Comparison of ENCODE assay signal across 20 cellular contexts in the genomic region with DNA sequence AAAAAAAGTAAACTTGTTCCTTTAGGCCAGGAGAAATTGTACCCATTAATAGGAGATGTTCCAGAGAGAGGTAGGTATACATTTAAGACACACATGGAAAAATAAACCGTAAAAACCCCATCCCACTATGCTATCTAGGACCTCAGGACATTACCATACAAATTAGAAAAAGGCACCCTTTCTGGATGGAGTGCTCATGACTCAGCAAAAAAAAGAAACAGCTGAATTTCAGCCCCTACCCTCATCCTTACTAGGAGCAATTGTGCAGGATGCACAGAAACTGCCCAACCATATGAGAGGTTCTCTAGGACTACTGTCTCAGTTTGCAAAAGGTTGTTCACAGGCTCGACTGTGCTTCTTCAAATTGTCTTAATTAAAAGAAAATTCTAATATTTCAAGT.
DNase-seq lines count a peak whose midpoint lies in the region; ATAC-seq, FAIRE-seq and TF ChIP-seq lines count a peak whose summit lies in the region.
"Had no signal": no experiment of that assay in that cellular context is flagged by ENCODE, and none has a peak within 500 bp of the region (broad histone marks: within the 10 kb centered on the region; RNA-seq: fewer than 3 reads in every experiment).

No MANE protein-coding gene starts in this region.

- H3K27me3 ChIP-seq in GM23338 (ENCODE audit: insufficient read depth) (no peaks in the 10 kb centered on the region), H1 (replicated peaks in 1 of 4; ENCODE audit: control insufficient read depth in 3 of 4, extremely low read depth in 1 of 4, insufficient read depth in 3 of 4, low read length in 3 of 4) (no peaks in the 10 kb centered on the region)
- H3K27me3 ChIP-seq: BE2C had no signal

- H3K36me3 ChIP-seq in GM23338 (ENCODE audit: insufficient read depth): no peaks in the 10 kb centered on the region
- no peaks in the 10 kb centered on the region for H3K36me3 ChIP-seq in H1 (ENCODE audit: control insufficient read depth in 2 of 4, insufficient read depth in 4 of 4, low read length in 3 of 4)
- H3K36me3 ChIP-seq: BE2C had no signal

- no peak overlapping the region for H3K18ac ChIP-seq in H1 (ENCODE audit: extremely low read depth, low read length)

- no peak overlapping the region for H2BK15ac ChIP-seq in H1 (ENCODE audit: low read length)

- DNase-seq in GM23338 (ENCODE audit: low spot score): no peak
- peak; percentile 4 for DNase-seq in OCI-M1 (lab: John Stamatoyannopoulos, UW)
- DNase-seq in H1 (ENCODE audit: low read depth in 1 of 2, low spot score in 2 of 2): no peak
- DNase-seq in natural killer cell: no peak
- DNase-seq in activated CD4-positive, alpha-beta T cell treated with anti-CD3 and anti-CD28 coated beads, Interleukin-2, amount 50 U/mL, for 1 hour: no peak
- DNase-seq in NCI-H2107 treated with DMSO at 0.1 percent for 48 hours (lab: John Stamatoyannopoulos, UW; ENCODE audit: unreplicated experiment): no peak
- DNase-seq: ACHN; BE2C; C1 segment of cervical spinal cord; CD4-positive, CD25-positive, alpha-beta regulatory T cell; CD8-positive, alpha-beta memory T cell; COR-L47; DMS 273 treated with DMSO at 0.1 percent for 48 hours; HCEC 1CT had no signal

- H4K91ac ChIP-seq in H1 (replicated peaks; ENCODE audit: insufficient read length, low read length): no peak overlapping the region

- no peak overlapping the region for H2BK20ac ChIP-seq in H1 (ENCODE audit: low read length)

- no peaks in the 10 kb centered on the region for H3K4me1 ChIP-seq in GM23338 (ENCODE audit: insufficient read depth)
- H3K4me1 ChIP-seq in H1 (replicated peaks in 1 of 4; ENCODE audit: control insufficient read depth in 3 of 4, insufficient read depth in 4 of 4, low read length in 3 of 4): no peaks in the 10 kb centered on the region
- H3K4me1 ChIP-seq: BE2C had no signal

- no peaks in the 10 kb centered on the region for H3K79me2 ChIP-seq in GM23338 (replicated peaks; ENCODE audit: insufficient read depth)
- H3K79me2 ChIP-seq in H1 (ENCODE audit: control insufficient read depth in 1 of 2, insufficient read depth in 2 of 2, low read length in 2 of 2): no peaks in the 10 kb centered on the region; a peak in 1 of 4 replicates

- H3K9me3 Mint-ChIP-seq in GM23338 (peaks cover 7% of the 10 kb centered on the region; the same call in 2 of the 3 replicates), natural killer cell (peaks cover 11 to 14% of the 10 kb centered on the region in 2 donors)

- TF ChIP-seq CTCF in GM23338 (conservative IDR thresholded peaks at IDR 0.05; ENCODE audit: low read depth in 2 of 2) (no peak), H1 (IDR thresholded peaks at IDR 0.05; ENCODE audit: control extremely low read depth in 1 of 3, insufficient read depth in 1 of 3, low read depth in 1 of 3, low read length in 3 of 3) (no peak), natural killer cell (IDR thresholded peaks at IDR 0.05) (no peak)

- no peak overlapping the region for H2BK120ac ChIP-seq in H1 (replicated peaks; ENCODE audit: low read depth, low read length)

- no peak for TF ChIP-seq POLR2A in H1 (IDR thresholded peaks at IDR 0.05; ENCODE audit: control extremely low read depth in 1 of 2, low read depth in 2 of 2, low read length in 2 of 2)

- intact Hi-C loops in natural killer cell (cut with micrococcal nuclease): no loop called here

- H4K20me1 ChIP-seq in GM23338 (replicated peaks; ENCODE audit: insufficient read depth): no peaks in the 10 kb centered on the region
- no peaks in the 10 kb centered on the region for H4K20me1 ChIP-seq in H1 (replicated peaks in 1 of 2; ENCODE audit: control insufficient read depth in 1 of 2, insufficient read depth in 2 of 2, low read length in 2 of 2)

- POLR2A ChIA-PET in H1 (lab: Charles Lee; ENCODE audit: partially characterized antibody): no interaction called here

- H3K27ac ChIP-seq in GM23338 (ENCODE audit: low read depth): no peak overlapping the region
- no peak overlapping the region for H3K27ac ChIP-seq in H1 (ENCODE audit: low read depth, low read length)
- H3K27ac ChIP-seq: HL-60 had no signal

- no peak overlapping the region for H3K23ac ChIP-seq in H1 (ENCODE audit: insufficient read length)

- no peaks in the 10 kb centered on the region for H3K9me3 ChIP-seq in H1 (ENCODE audit: insufficient read depth in 2 of 2, low read depth in 1 of 2, low read length in 1 of 2)
- H3K9me3 ChIP-seq: BE2C had no signal

- H3K56ac ChIP-seq in H1 (replicated peaks; ENCODE audit: insufficient read length, low read depth, low read length): no peak overlapping the region

- no peaks in the 10 kb centered on the region for H3F3A ChIP-seq in GM23338 (replicated peaks; ENCODE audit: low read depth)

- H3K4me1 Mint-ChIP-seq in GM23338 (no peaks in the 10 kb centered on the region), natural killer cell (no peaks in the 10 kb centered on the region)
- H3K4me1 Mint-ChIP-seq: CD4-positive, CD25-positive, alpha-beta regulatory T cell; CD8-positive, alpha-beta memory T cell had no signal

- H2AFZ ChIP-seq in GM23338: peak overlapping the region; percentile 24; the same call in 1 of the 2 replicates
- H2AFZ ChIP-seq in H1 (ENCODE audit: low read length): no peak overlapping the region

- no peak overlapping the region for H3K4ac ChIP-seq in H1 (replicated peaks; ENCODE audit: insufficient read length, low read depth, low read length)

- H3K79me1 ChIP-seq in H1 (ENCODE audit: low read depth, low read length): no peaks in the 10 kb centered on the region

- FAIRE-seq in H1 (lab: Jason Lieb, UNC): no peak
- FAIRE-seq: G401.6, GM12891, GM19239, H54, HTR-8/SVneo had no signal

- no peak for TF ChIP-seq EP300 in H1 (IDR thresholded peaks at IDR 0.05; ENCODE audit: borderline replicate concordance in 1 of 2, low read depth in 2 of 2, low read length in 2 of 2)

- H4K5ac ChIP-seq in H1 (ENCODE audit: insufficient read length, low read depth, low read length): no peak overlapping the region

- H3K27me3 Mint-ChIP-seq in GM23338 (ENCODE audit: insufficient read depth, low read depth, poor library complexity) (no peaks in the 10 kb centered on the region), natural killer cell (ENCODE audit: low read depth in 2 of 2) (no peaks in the 10 kb centered on the region)
- H3K27me3 Mint-ChIP-seq: CD4-positive, CD25-positive, alpha-beta regulatory T cell had no signal

- CTCF ChIA-PET in H1 (lab: Charles Lee; ENCODE audit: partially characterized antibody): no interaction called here

- no peak overlapping the region for H3K9ac ChIP-seq in H1 (replicated peaks in 1 of 4; ENCODE audit: extremely low read depth in 1 of 4, low read depth in 3 of 4, low read length in 3 of 4)

- H3K9me2 ChIP-seq in GM23338 (ENCODE audit: insufficient read depth): peaks cover 6% of the 10 kb centered on the region

- no peak overlapping the region for H2BK12ac ChIP-seq in H1 (ENCODE audit: low read depth, low read length)

- no peak overlapping the region for H3K14ac ChIP-seq in H1 (ENCODE audit: insufficient read length)

- H3K4me3 ChIP-seq in GM23338: no peak overlapping the region
- H3K4me3 ChIP-seq in H1 (ENCODE audit: extremely low read depth in 1 of 4, insufficient read depth in 2 of 4, low read depth in 3 of 4, low read length in 4 of 4): no peak overlapping the region

- H2BK5ac ChIP-seq in H1 (ENCODE audit: low read depth, low read length): no peak overlapping the region

- 86% methylated on average over 2 of the region's 2 CpGs; no CpG with 5 or more reads in 1 of the 2 experiments for WGBS in H1 (ENCODE audit: extremely low coverage in 1 of 2, insufficient coverage in 1 of 2, insufficient read length in 1 of 2, insufficient replicate concordance in 2 of 2, low coverage in 1 of 2, low lambda C conversion rate in 2 of 2, missing lambda C conversion rate in 1 of 2), 2 experiments

- H3K4me3 Mint-ChIP-seq in GM23338 (no peak overlapping the region), natural killer cell (no peak overlapping the region)
- H3K4me3 Mint-ChIP-seq: CD4-positive, CD25-positive, alpha-beta regulatory T cell; CD8-positive, alpha-beta memory T cell had no signal

- no peak for TF ChIP-seq RAD21 in H1 (IDR thresholded peaks at IDR 0.05 in 1 of 2, conservative IDR thresholded peaks at IDR 0.05 in 1 of 2; ENCODE audit: low read depth in 2 of 2, low read length in 2 of 2)

- no peak overlapping the region for H2AK5ac ChIP-seq in H1 (ENCODE audit: low read depth, low read length)

- H4K8ac ChIP-seq in H1 (ENCODE audit: extremely low read depth, insufficient read depth, low read length): no peak overlapping the region

- H3K4me2 ChIP-seq in GM23338: no peak overlapping the region
- H3K4me2 ChIP-seq in H1 (ENCODE audit: insufficient read depth in 1 of 2, low read depth in 2 of 2, low read length in 2 of 2): no peak overlapping the region

- no peak overlapping the region for H3K27ac Mint-ChIP-seq in GM23338
- no peak overlapping the region for H3K27ac Mint-ChIP-seq in natural killer cell
- H3K27ac Mint-ChIP-seq: CD4-positive, CD25-positive, alpha-beta regulatory T cell; CD8-positive, alpha-beta memory T cell had no signal

- H3K36me3 Mint-ChIP-seq in GM23338 (ENCODE audit: low read depth): peaks cover 3% of the 10 kb centered on the region; the same call in 1 of the 3 replicates
- no peaks in the 10 kb centered on the region for H3K36me3 Mint-ChIP-seq in natural killer cell
- H3K36me3 Mint-ChIP-seq: CD4-positive, CD25-positive, alpha-beta regulatory T cell had no signal

- ATAC-seq in GM23338: no peak
- no peak for ATAC-seq in natural killer cell

- peaks cover 4% of the 10 kb centered on the region; the same call in 1 of the 2 replicates for H3K23me2 ChIP-seq in H1 (ENCODE audit: low read depth, low read length)

TF ChIP-seq in GM23338, 12 proteins besides CTCF, POLR2A, EP300 and RAD21 (continues in another document):
- TF ChIP-seq STAT1 (IDR thresholded peaks at IDR 0.05; ENCODE audit: unreplicated experiment) (no peak), ZNF331 (CRISPR knock-in tag; IDR thresholded peaks at IDR 0.05; ENCODE audit: low read depth) (no peak)

TF ChIP-seq in H1, 55 proteins besides CTCF, POLR2A, EP300 and RAD21:
- TF ChIP-seq NANOG (IDR thresholded peaks at IDR 0.05; ENCODE audit: insufficient read depth, low read depth, low read length, poor library complexity, severe bottlenecking) (no peak), MAFK (IDR thresholded peaks at IDR 0.05; ENCODE audit: low read depth, low read length) (peak; percentile 84), BACH1 (IDR thresholded peaks at IDR 0.05; ENCODE audit: low read length) (peak; percentile 86), USF2 (IDR thresholded peaks at IDR 0.05; ENCODE audit: low read length) (no peak), RNF2 (IDR thresholded peaks at IDR 0.05; ENCODE audit: borderline replicate concordance, low read depth, low read length, missing control alignments, poor library complexity, severe bottlenecking) (no peak), SP1 (IDR thresholded peaks at IDR 0.05; ENCODE audit: low read depth, low read length) (no peak)
TF ChIP-seq in H1: peak in this region for 2.
